ENCODE assay signal across 8 cellular contexts in genomic region chr12:25194211-25194610, GRCh38. TPM values are rescaled to one million over a fixed set of nuclear protein-coding genes. Genes with fewer than 3 reads are reported as not detected.
A peak's percentile ranks its signal among the peaks of the same experiment; 100 is the strongest.
DNase-seq lines count a peak whose midpoint lies in the region; ATAC-seq, FAIRE-seq and TF ChIP-seq lines count a peak whose summit lies in the region.

No MANE protein-coding gene starts in this region.

- no peaks in the 10 kb centered on the region for H3F3A ChIP-seq in PC-3 (ENCODE audit: low read length, unreplicated experiment)

- H3K9ac ChIP-seq in ES-I3 (ENCODE audit: low read depth, low read length) (peak overlapping the region; percentile 96; the same call in 1 of the 2 replicates), PC-3 (ENCODE audit: low read length) (no peak overlapping the region), endothelial cell of umbilical vein (replicated peaks; ENCODE audit: extremely low read depth, insufficient read depth, low read length) (no peak overlapping the region), rectal smooth muscle tissue (ENCODE audit: low read length) (no peak overlapping the region)

- TF ChIP-seq CTCF in PC-3 (conservative IDR thresholded peaks at IDR 0.05; ENCODE audit: low read depth, low read length): no peak
- TF ChIP-seq CTCF in endothelial cell of umbilical vein (IDR thresholded peaks at IDR 0.05; ENCODE audit: extremely low read depth in 1 of 2, insufficient read depth in 1 of 2, low read depth in 1 of 2, low read length in 2 of 2): no peak

- no peak overlapping the region for H3K27ac ChIP-seq in PC-3 (ENCODE audit: low read length)
- H3K27ac ChIP-seq in endothelial cell of umbilical vein (ENCODE audit: insufficient read depth, low read depth, low read length): no peak overlapping the region
- H3K27ac ChIP-seq in rectal smooth muscle tissue (ENCODE audit: low read depth, low read length): no peak overlapping the region

- H2AFZ ChIP-seq in PC-3 (ENCODE audit: low read length) (peak overlapping the region; percentile 95), endothelial cell of umbilical vein (ENCODE audit: low read depth, low read length) (no peak overlapping the region)

- H3K36me3 ChIP-seq in ES-I3 (ENCODE audit: insufficient read depth, low read length): no peaks in the 10 kb centered on the region
- H3K36me3 ChIP-seq in PC-3 (ENCODE audit: low read depth, low read length): no peaks in the 10 kb centered on the region
- H3K36me3 ChIP-seq in endothelial cell of umbilical vein (ENCODE audit: control insufficient read depth in 2 of 2, extremely low read depth in 1 of 2, insufficient read depth in 2 of 2, low read length in 2 of 2): no peaks in the 10 kb centered on the region
- H3K36me3 ChIP-seq in rectal smooth muscle tissue (ENCODE audit: control insufficient read depth, insufficient read depth, low read length): no peaks in the 10 kb centered on the region

- no peaks in the 10 kb centered on the region for H3K9me1 ChIP-seq in endothelial cell of umbilical vein (replicated peaks; ENCODE audit: control insufficient read depth, extremely low read depth, insufficient read depth, low read length)

- FAIRE-seq in endothelial cell of umbilical vein (lab: Jason Lieb, UNC): no peak

- POLR2A ChIA-PET in PC-3 (lab: Charles Lee; ENCODE audit: unreplicated experiment) (no interaction called here), endothelial cell of umbilical vein (lab: Charles Lee) (no interaction called here)

- H3K79me2 ChIP-seq in PC-3 (ENCODE audit: low read length) (peaks cover 12% of the 10 kb centered on the region), endothelial cell of umbilical vein (ENCODE audit: control insufficient read depth, insufficient read depth, low read length) (no peaks in the 10 kb centered on the region)

- ATAC-seq in PC-3 (no peak), GM18861 (IDR thresholded peaks at IDR 0.05; ENCODE audit: unreplicated experiment) (no peak)

- BruUV-seq in PC-3 (replicated peaks; lab: Mats Ljungman, UMichigan) (no TSS peak), endothelial cell of umbilical vein (replicated peaks; lab: Mats Ljungman, UMichigan) (no TSS peak)

- H3K4me2 ChIP-seq in PC-3 (ENCODE audit: low read length) (peak overlapping the region; percentile 98), endothelial cell of umbilical vein (ENCODE audit: insufficient read depth, low read length) (peak overlapping the region; percentile 99)

- no peak for TF ChIP-seq POLR2A in endothelial cell of umbilical vein (IDR thresholded peaks at IDR 0.05; ENCODE audit: low read depth, low read length)

- H3K9me2 ChIP-seq in PC-3 (replicated peaks; ENCODE audit: low read length): no peaks in the 10 kb centered on the region

- DNase-seq in PC-3 (no peak), endothelial cell of umbilical vein (ENCODE audit: low read depth, low spot score) (peak; percentile 35), UCSD-AML1 (lab: John Stamatoyannopoulos, UW; ENCODE audit: unreplicated experiment) (no peak), DMS 273 (lab: John Stamatoyannopoulos, UW; ENCODE audit: unreplicated experiment) (no peak)
- no peak for DNase-seq in stimulated activated CD4-positive, alpha-beta T cell treated with anti-CD3 and anti-CD28 coated beads, Interleukin-1b, Interleukin-23, amount 100 ng/mL, for 48 hours

- H4K20me1 ChIP-seq in PC-3 (ENCODE audit: low read length) (no peaks in the 10 kb centered on the region), endothelial cell of umbilical vein (replicated peaks; ENCODE audit: control insufficient read depth, extremely low read depth, insufficient read depth, low read length) (no peaks in the 10 kb centered on the region)

- H3K4me3 ChIP-seq in PC-3 (ENCODE audit: low read length): peak overlapping the region; percentile 95
- peak overlapping the region in 1 of 3 experiments; percentile 60 for H3K4me3 ChIP-seq in endothelial cell of umbilical vein (replicated peaks in 1 of 3; ENCODE audit: insufficient read depth in 1 of 3, low read depth in 1 of 3, low read length in 3 of 3)
- peak overlapping the region; percentile 96 for H3K4me3 ChIP-seq in rectal smooth muscle tissue (ENCODE audit: low read length)

- CTCF ChIA-PET in PC-3 (lab: Charles Lee): no interaction called here
- CTCF ChIA-PET in endothelial cell of umbilical vein (lab: Charles Lee): interaction anchor here (1.2 to 1.6 kb wide), 2 partner anchors 39 to 47 kb away, joined by 4 to 5 read pairs; no protein-coding TSS in a partner anchor

- 0 out of 2 replicates have a peak, but pooled peaks cover 7% of the 10 kb centered on the region for H3K4me1 ChIP-seq in ES-I3 (ENCODE audit: insufficient read depth, low read length)
- H3K4me1 ChIP-seq in PC-3 (ENCODE audit: insufficient read depth, low read length): peaks cover 10% of the 10 kb centered on the region
- peaks cover 13% of the 10 kb centered on the region for H3K4me1 ChIP-seq in endothelial cell of umbilical vein (ENCODE audit: control insufficient read depth, extremely low read depth, insufficient read depth, low read length)
- peaks cover 7% of the 10 kb centered on the region for H3K4me1 ChIP-seq in rectal smooth muscle tissue (ENCODE audit: control insufficient read depth, insufficient read depth, low read length)

- intact Hi-C loops in PC-3 (cut with micrococcal nuclease): no loop called here
- intact Hi-C loops in endothelial cell of umbilical vein (cut with micrococcal nuclease): no loop called here

- no peaks in the 10 kb centered on the region for H3K27me3 ChIP-seq in PC-3 (ENCODE audit: low read length)
- no peaks in the 10 kb centered on the region for H3K27me3 ChIP-seq in endothelial cell of umbilical vein (ENCODE audit: control insufficient read depth in 2 of 2, insufficient read depth in 2 of 2, low read length in 2 of 2)
- no peaks in the 10 kb centered on the region for H3K27me3 ChIP-seq in rectal smooth muscle tissue (ENCODE audit: control insufficient read depth, insufficient read depth, low read length)

- H3K9me3 ChIP-seq in ES-I3 (ENCODE audit: control insufficient read depth, insufficient read depth, low read length) (no peaks in the 10 kb centered on the region), PC-3 (ENCODE audit: low read length) (no peaks in the 10 kb centered on the region), endothelial cell of umbilical vein (replicated peaks; ENCODE audit: control insufficient read depth, insufficient read depth, low read length) (no peaks in the 10 kb centered on the region)

- dilution Hi-C loops in endothelial cell of umbilical vein (cut with MboI; ENCODE audit: extremely low pct_ligation_motif_present, low sequenced_read_pairs): no loop called here

TF ChIP-seq in endothelial cell of umbilical vein, 7 proteins besides CTCF, POLR2A, EP300 and RAD21:
- no peak for TF ChIP-seq GATA2 (IDR thresholded peaks at IDR 0.05; ENCODE audit: insufficient read depth, insufficient read length, low read depth, low read length)
- no peak for TF ChIP-seq FOS (IDR thresholded peaks at IDR 0.05; ENCODE audit: borderline replicate concordance, insufficient read depth, low read length)
- TF ChIP-seq POLR2AphosphoS5 (IDR thresholded peaks at IDR 0.05; ENCODE audit: insufficient read depth, low read depth, low read length): no peak
- TF ChIP-seq MAX (IDR thresholded peaks at IDR 0.05; ENCODE audit: insufficient read depth, insufficient read length): no peak
- no peak for TF ChIP-seq MYC (IDR thresholded peaks at IDR 0.05; ENCODE audit: low read depth, low read length)
- no peak for TF ChIP-seq JUN (IDR thresholded peaks at IDR 0.05; ENCODE audit: borderline replicate concordance, insufficient read depth, insufficient read length, low read depth)
- no peak for TF ChIP-seq EZH2 (IDR thresholded peaks at IDR 0.05; ENCODE audit: borderline replicate concordance, low read depth, low read length, severe bottlenecking)

RNA-seq across cellular contexts. Expression of gene DNAI7, which starts 0.7 kb away (rescaled TPM):
- not detected in 2 replicates for total RNA-seq in PC-3 (2014; rRNA removed)
- not detected in 2 replicates for total RNA-seq in endothelial cell of umbilical vein
- polyA plus RNA-seq in endothelial cell of umbilical vein: not detected in 2 replicates
- not detected in 2 replicates for polyA plus RNA-seq in endothelial cell of umbilical vein (2011; cell fraction: cytosol; rRNA removed)
- 0.37 TPM in 1 of 2 replicates, not detected in the other for polyA plus RNA-seq in endothelial cell of umbilical vein (2011; cell fraction: nucleus; rRNA removed)
- not detected in 2 replicates for polyA plus RNA-seq in endothelial cell of umbilical vein (2012)
- not detected in 2 replicates for polyA minus RNA-seq in endothelial cell of umbilical vein
- not detected for polyA minus RNA-seq in endothelial cell of umbilical vein (2011; cell fraction: cytosol; rRNA and poly(A)+ RNA removed)
- polyA minus RNA-seq in endothelial cell of umbilical vein (2011; cell fraction: nucleus; rRNA and poly(A)+ RNA removed): not detected in 2 replicates

RNA-seq across cellular contexts. Expression of gene ETFRF1, which starts 0.8 kb away (rescaled TPM):
- total RNA-seq in PC-3 (2014; rRNA removed) (6.6 and 7.7 TPM in 2 replicates), endothelial cell of umbilical vein (8.1 and 10.6 TPM in 2 replicates)
- polyA plus RNA-seq in endothelial cell of umbilical vein: 4.2 and 6.9 TPM in 2 replicates
- 11.7 and 13.8 TPM in 2 replicates for polyA plus RNA-seq in endothelial cell of umbilical vein (2011; cell fraction: cytosol; rRNA removed)
- polyA plus RNA-seq in endothelial cell of umbilical vein (2011; cell fraction: nucleus; rRNA removed): 6.6 and 7.3 TPM in 2 replicates
- polyA plus RNA-seq in endothelial cell of umbilical vein (2012): 6.7 and 14.0 TPM in 2 replicates
- polyA minus RNA-seq in endothelial cell of umbilical vein: 1.5 and 3.2 TPM in 2 replicates
- 5.5 TPM for polyA minus RNA-seq in endothelial cell of umbilical vein (2011; cell fraction: cytosol; rRNA and poly(A)+ RNA removed)
- 6.7 and 12.9 TPM in 2 replicates for polyA minus RNA-seq in endothelial cell of umbilical vein (2011; cell fraction: nucleus; rRNA and poly(A)+ RNA removed)

RNA-seq across cellular contexts. Expression of gene KRAS, which starts 56.5 kb away (rescaled TPM):
- total RNA-seq in PC-3 (2014; rRNA removed) (5.8 and 6.2 TPM in 2 replicates), endothelial cell of umbilical vein (22.8 and 25.3 TPM in 2 replicates)
- 7.3 and 9.1 TPM in 2 replicates for polyA plus RNA-seq in endothelial cell of umbilical vein
- 8.5 and 9.3 TPM in 2 replicates for polyA plus RNA-seq in endothelial cell of umbilical vein (2011; cell fraction: cytosol; rRNA removed)
- polyA plus RNA-seq in endothelial cell of umbilical vein (2011; cell fraction: nucleus; rRNA removed): 6.7 and 9.8 TPM in 2 replicates
- 14.4 and 15.9 TPM in 2 replicates for polyA plus RNA-seq in endothelial cell of umbilical vein (2012)
- polyA minus RNA-seq in endothelial cell of umbilical vein: 11.7 and 12.5 TPM in 2 replicates
- 8.6 TPM for polyA minus RNA-seq in endothelial cell of umbilical vein (2011; cell fraction: cytosol; rRNA and poly(A)+ RNA removed)
- 10.0 and 14.7 TPM in 2 replicates for polyA minus RNA-seq in endothelial cell of umbilical vein (2011; cell fraction: nucleus; rRNA and poly(A)+ RNA removed)
